Comparison of ENCODE assay signal across 24 cellular contexts in genomic region chr7:4720225-4720624, GRCh38. TPM values are rescaled to one million over a fixed set of nuclear protein-coding genes. Genes with fewer than 3 reads are reported as not detected.
DNase-seq lines count a peak whose midpoint lies in the region; ATAC-seq lines count a peak whose summit lies in the region.
"Had no signal": no experiment of that assay in that cellular context is flagged by ENCODE, and none has a peak within 500 bp of the region (broad histone marks: within the 10 kb centered on the region; RNA-seq: fewer than 3 reads in every experiment).

No MANE protein-coding gene starts in this region.

- no peaks in the 10 kb centered on the region for H3K27me3 Mint-ChIP-seq in activated T-cell treated with anti-CD3 and anti-CD28 coated beads, Interleukin-2, amount 50 U/mL, for 72 hours (ENCODE audit: low read depth)
- H3K27me3 Mint-ChIP-seq in activated naive CD8-positive, alpha-beta T cell treated with anti-CD3 and anti-CD28 coated beads, Interleukin-2, amount 50 U/mL, for 24 hours, result no peaks in the 10 kb centered on the region
- H3K27me3 Mint-ChIP-seq: CD4-positive, alpha-beta T cell; stimulated activated naive CD8-positive, alpha-beta T cell treated with anti-CD3 and anti-CD28 coated beads, Interleukin-15, Interleukin-2, amounts not matched to agents 100 ng/mL and 50 ng/mL, for 24 hours had no signal

- no peaks in the 10 kb centered on the region for H3K9me3 ChIP-seq in SJCRH30 (replicated peaks)
- H3K9me3 ChIP-seq: body of pancreas, pancreas, right lobe of liver, upper lobe of left lung had no signal

- H3K4me1 Mint-ChIP-seq in activated T-cell treated with anti-CD3 and anti-CD28 coated beads, Interleukin-2, amount 50 U/mL, for 72 hours (ENCODE audit: low read depth), result peaks cover 33% of the 10 kb centered on the region
- peaks cover 40% of the 10 kb centered on the region for H3K4me1 Mint-ChIP-seq in activated naive CD8-positive, alpha-beta T cell treated with anti-CD3 and anti-CD28 coated beads, Interleukin-2, amount 50 U/mL, for 24 hours
- H3K4me1 Mint-ChIP-seq in stimulated activated effector memory CD8-positive, alpha-beta T cell treated with anti-CD3 and anti-CD28 coated beads, Interleukin-12 subunit alpha, Interleukin-12 subunit beta, amount 100 ng/mL, for 72 hours, result peaks cover 71% of the 10 kb centered on the region

- no peaks in the 10 kb centered on the region for H3K4me1 ChIP-seq in SJCRH30
- H3K4me1 ChIP-seq: pancreas had no signal

- no peak for ATAC-seq in activated T-cell treated with anti-CD3 and anti-CD28 coated beads, Interleukin-2, amount 50 U/mL, for 72 hours (replicated peaks in 1 of 2)
- peak; percentile 36 for ATAC-seq in GM21529 (IDR thresholded peaks at IDR 0.05; ENCODE audit: unreplicated experiment)
- no peak for ATAC-seq in activated naive CD8-positive, alpha-beta T cell treated with anti-CD3 and anti-CD28 coated beads, Interleukin-2, amount 50 U/mL, for 24 hours
- no peak for ATAC-seq in stimulated activated effector memory CD8-positive, alpha-beta T cell treated with anti-CD3 and anti-CD28 coated beads, Interleukin-12 subunit alpha, Interleukin-12 subunit beta, amount 100 ng/mL, for 72 hours
- no peak for ATAC-seq in HG03135 (IDR thresholded peaks at IDR 0.05; ENCODE audit: unreplicated experiment)
- ATAC-seq: body of pancreas, left cardiac atrium, pancreas, right lobe of liver, Right ventricle myocardium inferior had no signal

- peak overlapping the region; percentile 17 for H3K27ac Mint-ChIP-seq in activated T-cell treated with anti-CD3 and anti-CD28 coated beads, Interleukin-2, amount 50 U/mL, for 72 hours
- peak overlapping the region; percentile 55 for H3K27ac Mint-ChIP-seq in activated naive CD8-positive, alpha-beta T cell treated with anti-CD3 and anti-CD28 coated beads, Interleukin-2, amount 50 U/mL, for 24 hours
- peak overlapping the region; percentile 1 for H3K27ac Mint-ChIP-seq in stimulated activated effector memory CD8-positive, alpha-beta T cell treated with anti-CD3 and anti-CD28 coated beads, Interleukin-12 subunit alpha, Interleukin-12 subunit beta, amount 100 ng/mL, for 72 hours
- H3K27ac Mint-ChIP-seq: activated naive CD4-positive, alpha-beta T cell treated with anti-CD3 and anti-CD28 coated beads for 36 hours; T-helper 1 cell treated with Interleukin-12 subunit alpha and Interleukin-12 subunit beta and Interleukin-4 antibody, amounts not matched to agents 30 μg/mL and 1 μg/mL, for 36 hours had no signal

- H3K27ac ChIP-seq in SJCRH30, result no peak overlapping the region
- H3K27ac ChIP-seq: body of pancreas, pancreas, right lobe of liver, upper lobe of left lung had no signal

- H3K27me3 ChIP-seq in SJCRH30, result no peaks in the 10 kb centered on the region
- H3K27me3 ChIP-seq: body of pancreas, pancreas, right lobe of liver, upper lobe of left lung had no signal

- DNase-seq in activated T-cell treated with anti-CD3 and anti-CD28 coated beads, Interleukin-2, amount 50 U/mL, for 72 hours, result no peak
- DNase-seq in activated T-cell treated with anti-CD3 and anti-CD28 coated beads for 4 hours, result no peak
- DNase-seq in activated naive CD8-positive, alpha-beta T cell treated with anti-CD3 and anti-CD28 coated beads, Interleukin-2, amount 50 U/mL, for 24 hours, result no peak
- DNase-seq in stimulated activated effector memory CD8-positive, alpha-beta T cell treated with anti-CD3 and anti-CD28 coated beads, Interleukin-12 subunit alpha, Interleukin-12 subunit beta, amount 100 ng/mL, for 72 hours (ENCODE audit: low spot score in 2 of 2), result no peak
- DNase-seq in SJCRH30, result no peak
- DNase-seq in glomerular visceral epithelial cell (ENCODE audit: extremely low spot score), result no peak
- DNase-seq: activated naive CD4-positive, alpha-beta T cell treated with anti-CD3 and anti-CD28 coated beads for 36 hours; body of pancreas; CD4-positive, alpha-beta T cell; cortex of kidney; DMS79 treated with DMSO at 0.1 percent for 48 hours; Kasumi-1; left cardiac atrium; NCI-H1092 treated with DMSO at 0.1 percent for 48 hours; NCI-H2081 treated with DMSO at 0.1 percent for 48 hours; NCI-H524 treated with DMSO at 0.1 percent for 48 hours; pancreas; right lobe of liver; upper lobe of left lung had no signal

- H3K36me3 ChIP-seq in SJCRH30, result peaks cover 2% of the 10 kb centered on the region; the same call in 1 of the 2 replicates
- H3K36me3 ChIP-seq: pancreas, right lobe of liver had no signal

- H3K4me3 Mint-ChIP-seq in activated T-cell treated with anti-CD3 and anti-CD28 coated beads, Interleukin-2, amount 50 U/mL, for 72 hours, result no peak overlapping the region
- H3K4me3 Mint-ChIP-seq in activated naive CD8-positive, alpha-beta T cell treated with anti-CD3 and anti-CD28 coated beads, Interleukin-2, amount 50 U/mL, for 24 hours, result no peak overlapping the region
- no peak overlapping the region for H3K4me3 Mint-ChIP-seq in stimulated activated effector memory CD8-positive, alpha-beta T cell treated with anti-CD3 and anti-CD28 coated beads, Interleukin-12 subunit alpha, Interleukin-12 subunit beta, amount 100 ng/mL, for 72 hours
- H3K4me3 Mint-ChIP-seq: activated naive CD4-positive, alpha-beta T cell treated with anti-CD3 and anti-CD28 coated beads for 36 hours; CD4-positive, alpha-beta T cell; stimulated activated naive CD8-positive, alpha-beta T cell treated with anti-CD3 and anti-CD28 coated beads, Interleukin-15, Interleukin-2, amounts not matched to agents 100 ng/mL and 50 ng/mL, for 24 hours; T-helper 1 cell treated with Interleukin-12 subunit alpha and Interleukin-12 subunit beta and Interleukin-4 antibody, amounts not matched to agents 30 μg/mL and 1 μg/mL, for 36 hours had no signal

- H3K9me3 Mint-ChIP-seq in activated T-cell treated with anti-CD3 and anti-CD28 coated beads, Interleukin-2, amount 50 U/mL, for 72 hours, result no peaks in the 10 kb centered on the region
- H3K9me3 Mint-ChIP-seq in activated naive CD8-positive, alpha-beta T cell treated with anti-CD3 and anti-CD28 coated beads, Interleukin-2, amount 50 U/mL, for 24 hours, result no peaks in the 10 kb centered on the region
- H3K9me3 Mint-ChIP-seq in stimulated activated effector memory CD8-positive, alpha-beta T cell treated with anti-CD3 and anti-CD28 coated beads, Interleukin-12 subunit alpha, Interleukin-12 subunit beta, amount 100 ng/mL, for 72 hours, result no peaks in the 10 kb centered on the region
- H3K9me3 Mint-ChIP-seq: activated naive CD4-positive, alpha-beta T cell treated with anti-CD3 and anti-CD28 coated beads for 36 hours; CD4-positive, alpha-beta T cell; stimulated activated naive CD8-positive, alpha-beta T cell treated with anti-CD3 and anti-CD28 coated beads, Interleukin-15, Interleukin-2, amounts not matched to agents 100 ng/mL and 50 ng/mL, for 24 hours; T-helper 1 cell treated with Interleukin-12 subunit alpha and Interleukin-12 subunit beta and Interleukin-4 antibody, amounts not matched to agents 30 μg/mL and 1 μg/mL, for 36 hours had no signal

- H3K36me3 Mint-ChIP-seq in activated T-cell treated with anti-CD3 and anti-CD28 coated beads, Interleukin-2, amount 50 U/mL, for 72 hours (ENCODE audit: insufficient read depth in 2 of 2), result peaks cover 0 to 2% of the 10 kb centered on the region in 2 donors
- peaks cover 9% of the 10 kb centered on the region for H3K36me3 Mint-ChIP-seq in activated naive CD8-positive, alpha-beta T cell treated with anti-CD3 and anti-CD28 coated beads, Interleukin-2, amount 50 U/mL, for 24 hours (ENCODE audit: low read depth)
- H3K36me3 Mint-ChIP-seq in stimulated activated effector memory CD8-positive, alpha-beta T cell treated with anti-CD3 and anti-CD28 coated beads, Interleukin-12 subunit alpha, Interleukin-12 subunit beta, amount 100 ng/mL, for 72 hours, result peaks cover 42% of the 10 kb centered on the region

- H3K4me3 ChIP-seq in SJCRH30, result no peak overlapping the region
- H3K4me3 ChIP-seq: body of pancreas, pancreas, right lobe of liver, upper lobe of left lung had no signal

RNA-seq across cellular contexts. Expression of gene FOXK1, which starts 38.1 kb away (rescaled TPM):
- 10 to 100 TPM; 38.6 to 41.0 TPM for total RNA-seq in activated T-cell treated with anti-CD3 and anti-CD28 coated beads, Interleukin-2, amount 50 U/mL, for 72 hours
- 22.1 and 23.4 TPM in 2 replicates for total RNA-seq in SJCRH30 (2014; rRNA removed; shearing (Covaris generic))

RNA-seq across cellular contexts. Expression of gene AP5Z1, which starts 55.2 kb away (rescaled TPM):
- 10 to 100 TPM; 38.1 to 39.0 TPM for total RNA-seq in activated T-cell treated with anti-CD3 and anti-CD28 coated beads, Interleukin-2, amount 50 U/mL, for 72 hours
- 13.6 and 13.8 TPM in 2 replicates for total RNA-seq in SJCRH30 (2014; rRNA removed; shearing (Covaris generic))

Comparison
In these comparisons a context has a peak if more than half of its experiments do, and no peak if none do; other contexts are left out.
1. H3K27ac Mint-ChIP-seq: peak in every context shown above with its lines; median percentile 55 in activated naive CD8-positive, alpha-beta T cell treated with anti-CD3 and anti-CD28 coated beads, Interleukin-2, amount 50 U/mL, for 24 hours; 17 in activated T-cell treated with anti-CD3 and anti-CD28 coated beads, Interleukin-2, amount 50 U/mL, for 72 hours; 1 in stimulated activated effector memory CD8-positive, alpha-beta T cell treated with anti-CD3 and anti-CD28 coated beads, Interleukin-12 subunit alpha, Interleukin-12 subunit beta, amount 100 ng/mL, for 72 hours.